In the genomic region with DNA sequence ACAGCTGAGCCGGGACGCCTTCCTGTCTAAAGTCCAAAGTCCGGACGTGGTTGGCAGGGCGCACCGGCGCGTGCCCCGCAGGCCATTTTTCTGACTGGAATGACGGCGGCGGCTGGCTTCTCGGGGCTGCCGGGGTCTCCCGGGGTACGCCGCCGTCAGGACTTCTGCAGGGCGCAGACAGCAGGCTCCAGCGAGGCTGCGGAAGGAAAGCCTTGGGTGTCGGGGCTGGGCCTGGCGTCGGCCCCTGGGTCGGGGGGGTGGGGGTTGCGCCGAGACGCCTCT, we compare ENCODE assay signal across 8 cellular contexts. TPM values are rescaled to one million over a fixed set of nuclear protein-coding genes. Genes with fewer than 3 reads are reported as not detected.
DNase-seq lines count a peak whose midpoint lies in the region; ATAC-seq and TF ChIP-seq lines count a peak whose summit lies in the region.

No MANE protein-coding gene starts in this region.

- peaks cover 0 to 13% (median under 1%) of the 10 kb centered on the region in 12 donors for H3K9me3 ChIP-seq in heart left ventricle

- peak overlapping the region; percentile 95 for H3K9ac ChIP-seq in rectal smooth muscle tissue (ENCODE audit: low read length)

- H3K27me3 Mint-ChIP-seq in activated T-helper 17 cell treated with anti-CD3 and anti-CD28 coated beads, Interleukin-2, amount 50 U/mL, for 72 hours = no peaks in the 10 kb centered on the region

- ATAC-seq in GM19463 (IDR thresholded peaks at IDR 0.05; ENCODE audit: unreplicated experiment) (peak; percentile 42), HG03558 (IDR thresholded peaks at IDR 0.05; ENCODE audit: extremely low read depth, unreplicated experiment) (peak; percentile 23), heart left ventricle (peak; percentile 27 to 73 (median 62))
- ATAC-seq in activated T-helper 17 cell treated with anti-CD3 and anti-CD28 coated beads, Interleukin-2, amount 50 U/mL, for 72 hours (replicated peaks) = peak; percentile 33

- H3K4me1 Mint-ChIP-seq in activated T-helper 17 cell treated with anti-CD3 and anti-CD28 coated beads, Interleukin-2, amount 50 U/mL, for 72 hours = peaks cover 27% of the 10 kb centered on the region

- H3K4me1 ChIP-seq in heart left ventricle (peaks cover 0 to 52% (median 24%) of the 10 kb centered on the region in 12 donors), rectal smooth muscle tissue (ENCODE audit: control insufficient read depth, insufficient read depth, low read length) (peaks cover 3% of the 10 kb centered on the region)

- 0 to 7% (median 3%) methylated on average over 3 to 28 of the region's 28 CpGs for WGBS in heart left ventricle, 4 donors

- no peak for TF ChIP-seq CTCF in heart left ventricle (IDR thresholded peaks at IDR 0.05)

- intact Hi-C loops in heart left ventricle (cut with DNase I) = loop anchor here in 9 of 10 donors (2.0 to 10.0 kb wide), 13 partner anchors 36 to 166 kb away; partner anchors contain the start of genes PNN (in 6 of the 9), FBXO33 (in 2 of the 9), GEMIN2 (in 2 of the 9) and SEC23A (in 2 of the 9)

- H3K27ac Mint-ChIP-seq in activated T-helper 17 cell treated with anti-CD3 and anti-CD28 coated beads, Interleukin-2, amount 50 U/mL, for 72 hours = peak overlapping the region; percentile 55

- H3K36me3 ChIP-seq in heart left ventricle (no peaks in the 10 kb centered on the region), rectal smooth muscle tissue (ENCODE audit: control insufficient read depth, insufficient read depth, low read length) (no peaks in the 10 kb centered on the region)

- H3K27me3 ChIP-seq in heart left ventricle (no peaks in the 10 kb centered on the region), rectal smooth muscle tissue (ENCODE audit: control insufficient read depth, insufficient read depth, low read length) (no peaks in the 10 kb centered on the region)

- H3K9me3 Mint-ChIP-seq in activated T-helper 17 cell treated with anti-CD3 and anti-CD28 coated beads, Interleukin-2, amount 50 U/mL, for 72 hours = no peaks in the 10 kb centered on the region

- peak overlapping the region; percentile 90 to 100 (median 98) for H3K27ac ChIP-seq in heart left ventricle
- peak overlapping the region; percentile 99 for H3K27ac ChIP-seq in rectal smooth muscle tissue (ENCODE audit: low read depth, low read length)

- H3K4me3 ChIP-seq in heart left ventricle (peak overlapping the region; percentile 57 to 99 (median 82)), rectal smooth muscle tissue (ENCODE audit: low read length) (peak overlapping the region; percentile 98)

- peaks cover 15% of the 10 kb centered on the region for H3K36me3 Mint-ChIP-seq in activated T-helper 17 cell treated with anti-CD3 and anti-CD28 coated beads, Interleukin-2, amount 50 U/mL, for 72 hours (ENCODE audit: low read depth)

- TF ChIP-seq POLR2A in heart left ventricle (IDR thresholded peaks at IDR 0.05) = no peak

- peak; percentile 85 for DNase-seq in COLO668 (lab: John Stamatoyannopoulos, UW; ENCODE audit: unreplicated experiment)
- DNase-seq in heart left ventricle = peak in 4 of 5 donors; percentile 59 to 68 (median 64)
- no peak for DNase-seq in stimulated activated CD4-positive, alpha-beta T cell treated with anti-CD3 and anti-CD28 coated beads, Interleukin-2, amount 100 ng/mL, for 24 hours
- DNase-seq in 8988T = no peak

- H3K4me3 Mint-ChIP-seq in activated T-helper 17 cell treated with anti-CD3 and anti-CD28 coated beads, Interleukin-2, amount 50 U/mL, for 72 hours = peak overlapping the region; percentile 76

RNA-seq across cellular contexts. Expression of gene MIA2, which starts 32.8 kb away (rescaled TPM):
- total RNA-seq in activated T-helper 17 cell treated with anti-CD3 and anti-CD28 coated beads, Interleukin-2, amount 50 U/mL, for 72 hours = 10 to 100 TPM; 15.4 to 17.7 TPM
- 10 to 100 TPM; 14.8 to 31.8 (median 20.4) TPM for total RNA-seq in heart left ventricle
- 10 to 100 TPM in 1 of 2 donors, 1 to 10 TPM in 1; 9.3 to 18.6 TPM for polyA plus RNA-seq in heart left ventricle

Comparison
In these comparisons a context has a peak if more than half of its experiments do, and no peak if none do; other contexts are left out.
1. DNase-seq: peak in COLO668 (single experiment) and heart left ventricle (4 of 5); none in stimulated activated CD4-positive, alpha-beta T cell treated with anti-CD3 and anti-CD28 coated beads, Interleukin-2, amount 100 ng/mL, for 24 hours (0 of 2) and 8988T (single experiment).
2. Peak in every context shown above with its lines, with median percentiles within 50 percentile points of each other: ATAC-seq.